In the genomic region with DNA sequence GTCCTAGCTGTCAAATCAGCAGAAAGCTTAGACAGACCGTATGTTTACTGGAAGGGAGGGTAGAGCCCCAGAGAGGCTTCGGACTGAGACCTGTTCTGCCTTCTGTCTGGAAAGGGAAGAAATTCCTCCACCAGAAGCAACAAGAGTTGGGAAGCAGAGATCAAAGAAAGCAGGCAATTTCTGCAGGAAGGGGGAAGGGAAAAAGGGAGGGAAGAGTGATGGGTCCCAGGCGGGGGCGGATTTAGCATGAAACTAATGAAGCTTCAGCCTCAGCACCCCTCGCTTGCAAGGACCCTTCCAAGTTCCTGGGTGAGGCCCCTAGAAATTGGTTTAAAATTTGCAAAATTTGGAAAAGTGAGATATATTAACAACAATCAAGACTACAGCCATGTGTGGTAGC, we compare ENCODE assay signal across 30 cellular contexts.
"Had no signal": no experiment of that assay in that cellular context is flagged by ENCODE, and none has a peak within 500 bp of the region (broad histone marks: within the 10 kb centered on the region; RNA-seq: fewer than 3 reads in every experiment).

No MANE protein-coding gene starts in this region.

- H3K27me3 Mint-ChIP-seq: activated CD4-positive, alpha-beta memory T cell treated with anti-CD3 and anti-CD28 coated beads for 36 hours; activated CD4-positive, alpha-beta T cell treated with anti-CD3 and anti-CD28 coated beads for 36 hours; activated CD4-positive, alpha-beta T cell treated with anti-CD3 and anti-CD28 coated beads, Interleukin-2, amount 10 ng/mL, durations not matched to agents 24 days and 14 days; activated CD8-positive, alpha-beta memory T cell treated with anti-CD3 and anti-CD28 coated beads, Interleukin-2, amount 10 ng/mL, durations not matched to agents 7 days and 5 days; activated naive CD4-positive, alpha-beta T cell treated with anti-CD3 and anti-CD28 coated beads, Interleukin-2, amount 10 ng/mL, durations not matched to agents 7 days and 5 days; brain; central memory CD8-positive, alpha-beta T cell; dendritic cell treated with granulocyte-macrophage colony-stimulating factor and Interleukin-4, amounts not matched to agents 40 ng/mL and 50 ng/mL, for 4 days; T-helper 17 cell had no signal

- H3K4me3 Mint-ChIP-seq: activated CD4-positive, alpha-beta memory T cell treated with anti-CD3 and anti-CD28 coated beads for 36 hours; activated CD4-positive, alpha-beta T cell treated with anti-CD3 and anti-CD28 coated beads for 36 hours; activated CD4-positive, alpha-beta T cell treated with anti-CD3 and anti-CD28 coated beads, Interleukin-2, amount 10 ng/mL, durations not matched to agents 24 days and 14 days; activated CD8-positive, alpha-beta memory T cell treated with anti-CD3 and anti-CD28 coated beads, Interleukin-2, amount 10 ng/mL, durations not matched to agents 7 days and 5 days; activated CD8-positive, alpha-beta T cell treated with anti-CD3 and anti-CD28 coated beads, Interleukin-2, amount 10 ng/mL, durations not matched to agents 7 days and 5 days; activated naive CD4-positive, alpha-beta T cell treated with anti-CD3 and anti-CD28 coated beads, Interleukin-2, amount 10 ng/mL, durations not matched to agents 7 days and 5 days; activated naive CD8-positive, alpha-beta T cell treated with anti-CD3 and anti-CD28 coated beads, Interleukin-2, amount 10 ng/mL, durations not matched to agents 7 days and 5 days; activated T-helper 1 cell treated with anti-CD3 and anti-CD28 coated beads, Interleukin-12 subunit alpha, Interleukin-12 subunit beta, Interleukin-2, Interleukin-4 antibody, amounts not matched to agents 30 ng/mL and 10 ng/mL and 1 ng/mL, durations not matched to agents 14 hours and 24 hours and 36 hours; brain; central memory CD8-positive, alpha-beta T cell; dendritic cell treated with granulocyte-macrophage colony-stimulating factor and Interleukin-4, amounts not matched to agents 40 ng/mL and 50 ng/mL, for 4 days; endodermal cell; T-helper 17 cell; T-helper 2 cell treated with Interferon-gamma antibody and Interleukin-4, amounts not matched to agents 5 μg/mL and 100 μg/mL, for 36 hours had no signal

- H3K27me3 ChIP-seq: ascending aorta, dorsolateral prefrontal cortex, gastroesophageal sphincter had no signal

- DNase-seq: activated CD4-positive, alpha-beta memory T cell treated with anti-CD3 and anti-CD28 coated beads for 36 hours; activated CD4-positive, alpha-beta T cell treated with anti-CD3 and anti-CD28 coated beads for 36 hours; activated CD4-positive, alpha-beta T cell treated with anti-CD3 and anti-CD28 coated beads, Interleukin-2, amount 10 ng/mL, durations not matched to agents 24 days and 14 days; activated CD4-positive, CD25-positive, alpha-beta regulatory T cell; activated CD4-positive, CD25-positive, alpha-beta regulatory T cell treated with anti-CD3 and anti-CD28 coated beads, Interleukin-2, amount 50 U/mL, for 72 hours; activated CD8-positive, alpha-beta memory T cell treated with anti-CD3 and anti-CD28 coated beads, Interleukin-2, amount 10 ng/mL, durations not matched to agents 7 days and 5 days; activated CD8-positive, alpha-beta memory T cell treated with anti-CD3 and anti-CD28 coated beads, Interleukin-2, amount 50 U/mL, for 4 hours; activated CD8-positive, alpha-beta T cell treated with anti-CD3 and anti-CD28 coated beads, Interleukin-2, amount 10 ng/mL, durations not matched to agents 7 days and 5 days; activated effector memory CD4-positive, alpha-beta T cell treated with anti-CD3 and anti-CD28 coated beads, Interleukin-2, amount 50 U/mL, for 16 hours; activated naive CD4-positive, alpha-beta T cell treated with anti-CD3 and anti-CD28 coated beads, Interleukin-2, amount 10 ng/mL, durations not matched to agents 7 days and 5 days; activated naive CD8-positive, alpha-beta T cell treated with anti-CD3 and anti-CD28 coated beads, Interleukin-2, amount 10 ng/mL, durations not matched to agents 7 days and 5 days; activated T-cell treated with anti-CD3 and anti-CD28 coated beads, Interleukin-2, amount 50 U/mL, for 1 hour; activated T-cell treated with anti-CD3 and anti-CD28 coated beads, Interleukin-2, amount 50 U/mL, for 48 hours; dorsolateral prefrontal cortex; effector memory CD4-positive, alpha-beta T cell; endodermal cell; foreskin keratinocyte; T-helper 1 cell; T-helper 17 cell had no signal

- H3K27ac ChIP-seq: ascending aorta, coronary artery, dorsolateral prefrontal cortex, foreskin keratinocyte, gastroesophageal sphincter had no signal

- H3K27ac Mint-ChIP-seq: activated CD4-positive, alpha-beta memory T cell treated with anti-CD3 and anti-CD28 coated beads for 36 hours; activated CD4-positive, alpha-beta T cell treated with anti-CD3 and anti-CD28 coated beads for 36 hours; activated CD4-positive, alpha-beta T cell treated with anti-CD3 and anti-CD28 coated beads, Interleukin-2, amount 10 ng/mL, durations not matched to agents 24 days and 14 days; activated CD8-positive, alpha-beta memory T cell treated with anti-CD3 and anti-CD28 coated beads, Interleukin-2, amount 10 ng/mL, durations not matched to agents 7 days and 5 days; activated CD8-positive, alpha-beta T cell treated with anti-CD3 and anti-CD28 coated beads, Interleukin-2, amount 10 ng/mL, durations not matched to agents 7 days and 5 days; activated naive CD4-positive, alpha-beta T cell treated with anti-CD3 and anti-CD28 coated beads, Interleukin-2, amount 10 ng/mL, durations not matched to agents 7 days and 5 days; activated naive CD4-positive, alpha-beta T cell treated with anti-CD3 and anti-CD28 coated beads, Interleukin-2, amount 50 U/mL, for 72 hours; activated naive CD8-positive, alpha-beta T cell treated with anti-CD3 and anti-CD28 coated beads, Interleukin-2, amount 10 ng/mL, durations not matched to agents 7 days and 5 days; activated T-helper 1 cell treated with anti-CD3 and anti-CD28 coated beads, Interleukin-12 subunit alpha, Interleukin-12 subunit beta, Interleukin-2, Interleukin-4 antibody, amounts not matched to agents 30 ng/mL and 10 ng/mL and 1 ng/mL, durations not matched to agents 14 hours and 24 hours and 36 hours; activated T-helper 2 cell treated with anti-CD3 and anti-CD28 coated beads, Interferon-gamma antibody, Interleukin-2, Interleukin-4, amounts not matched to agents 10 μg/mL and 5 μg/mL and 100 μg/mL, durations not matched to agents 14 hours and 24 hours and 36 hours; dendritic cell treated with granulocyte-macrophage colony-stimulating factor and Interleukin-4, amounts not matched to agents 40 ng/mL and 50 ng/mL, for 4 days; endodermal cell; T-helper 17 cell; T-helper 2 cell treated with Interferon-gamma antibody and Interleukin-4, amounts not matched to agents 5 μg/mL and 100 μg/mL, for 36 hours had no signal

- H3K9me3 Mint-ChIP-seq: activated CD4-positive, alpha-beta T cell treated with anti-CD3 and anti-CD28 coated beads, Interleukin-2, amount 10 ng/mL, durations not matched to agents 24 days and 14 days; activated naive CD4-positive, alpha-beta T cell treated with anti-CD3 and anti-CD28 coated beads, Interleukin-2, amount 10 ng/mL, durations not matched to agents 7 days and 5 days; activated T-helper 1 cell treated with anti-CD3 and anti-CD28 coated beads, Interleukin-12 subunit alpha, Interleukin-12 subunit beta, Interleukin-2, Interleukin-4 antibody, amounts not matched to agents 30 ng/mL and 10 ng/mL and 1 ng/mL, durations not matched to agents 14 hours and 24 hours and 36 hours; activated T-helper 2 cell treated with anti-CD3 and anti-CD28 coated beads, Interferon-gamma antibody, Interleukin-2, Interleukin-4, amounts not matched to agents 10 μg/mL and 5 μg/mL and 100 μg/mL, durations not matched to agents 14 hours and 24 hours and 36 hours; central memory CD8-positive, alpha-beta T cell had no signal

- H3K4me1 ChIP-seq: ascending aorta, foreskin keratinocyte had no signal

- H3K36me3 Mint-ChIP-seq: activated CD8-positive, alpha-beta memory T cell treated with anti-CD3 and anti-CD28 coated beads, Interleukin-2, amount 10 ng/mL, durations not matched to agents 7 days and 5 days; activated naive CD4-positive, alpha-beta T cell treated with anti-CD3 and anti-CD28 coated beads, Interleukin-2, amount 10 ng/mL, durations not matched to agents 7 days and 5 days had no signal

- H3K4me3 ChIP-seq: ascending aorta, coronary artery, dorsolateral prefrontal cortex, gastroesophageal sphincter had no signal

- ATAC-seq: activated CD4-positive, alpha-beta T cell treated with anti-CD3 and anti-CD28 coated beads for 36 hours; activated CD8-positive, alpha-beta memory T cell treated with anti-CD3 and anti-CD28 coated beads, Interleukin-2, amount 10 ng/mL, durations not matched to agents 7 days and 5 days; activated CD8-positive, alpha-beta T cell treated with anti-CD3 and anti-CD28 coated beads, Interleukin-2, amount 10 ng/mL, durations not matched to agents 7 days and 5 days; activated naive CD4-positive, alpha-beta T cell treated with anti-CD3 and anti-CD28 coated beads, Interleukin-2, amount 50 U/mL, for 72 hours; esophagus mucosa; foreskin keratinocyte; gastroesophageal sphincter; T-helper 17 cell had no signal

- H3K36me3 ChIP-seq: ascending aorta, gastroesophageal sphincter had no signal
